Comparison of ENCODE assay signal across 10 cellular contexts in genomic region chr2:17148298-17149228, GRCh38.
DNase-seq lines count a peak whose midpoint lies in the region; ATAC-seq and TF ChIP-seq lines count a peak whose summit lies in the region.
"Had no signal": no experiment of that assay in that cellular context is flagged by ENCODE, and none has a peak within 500 bp of the region (broad histone marks: within the 10 kb centered on the region; RNA-seq: fewer than 3 reads in every experiment).

No MANE protein-coding gene starts in this region.

- H3K36me3 ChIP-seq in GM23338 (ENCODE audit: insufficient read depth) = no peaks in the 10 kb centered on the region
- no peaks in the 10 kb centered on the region for H3K36me3 ChIP-seq in hepatocyte (replicated peaks; ENCODE audit: insufficient read depth, low read depth)

- no peaks in the 10 kb centered on the region for H3F3A ChIP-seq in GM23338 (replicated peaks; ENCODE audit: low read depth)

- H2AFZ ChIP-seq in GM23338 (peak overlapping the region; percentile 56; the same call in 1 of the 2 replicates), hepatocyte (no peak overlapping the region)
- H2AFZ ChIP-seq: parathyroid adenoma had no signal

- 52% methylated on average over 8 of the region's 8 CpGs for WGBS in hepatocyte (ENCODE audit: low lambda C conversion rate, missing lambda C conversion rate)

- H3K4me1 Mint-ChIP-seq in GM23338 = peaks cover 36% of the 10 kb centered on the region
- H3K4me1 Mint-ChIP-seq: central memory CD8-positive, alpha-beta T cell had no signal

- TF ChIP-seq CTCF in AG10803 (conservative IDR thresholded peaks at IDR 0.05; ENCODE audit: low read length) (peak; percentile 43), GM23338 (conservative IDR thresholded peaks at IDR 0.05; ENCODE audit: low read depth in 2 of 2) (peak; percentile 68 to 72), hepatocyte (IDR thresholded peaks at IDR 0.05; ENCODE audit: poor library complexity) (peak; percentile 50)

- no peaks in the 10 kb centered on the region for H3K9me3 ChIP-seq in hepatocyte (ENCODE audit: low read depth)

- no peak overlapping the region for H3K27ac ChIP-seq in GM23338 (ENCODE audit: low read depth)
- H3K27ac ChIP-seq in hepatocyte = no peak overlapping the region
- H3K27ac ChIP-seq: parathyroid adenoma had no signal

- H3K27ac Mint-ChIP-seq in GM23338 = no peak overlapping the region

- H3K27me3 Mint-ChIP-seq in GM23338 (ENCODE audit: insufficient read depth, low read depth, poor library complexity) = no peaks in the 10 kb centered on the region
- H3K27me3 Mint-ChIP-seq: central memory CD8-positive, alpha-beta T cell had no signal

- H3K36me3 Mint-ChIP-seq in GM23338 (ENCODE audit: low read depth) = no peaks in the 10 kb centered on the region

- H3K4me1 ChIP-seq in GM23338 (ENCODE audit: insufficient read depth) (peaks cover 28% of the 10 kb centered on the region), hepatocyte (ENCODE audit: insufficient read depth) (no peaks in the 10 kb centered on the region)
- H3K4me1 ChIP-seq: parathyroid adenoma had no signal

- no peaks in the 10 kb centered on the region for H3K9me2 ChIP-seq in GM23338 (ENCODE audit: insufficient read depth)
- H3K9me2 ChIP-seq in hepatocyte (replicated peaks; ENCODE audit: insufficient read depth) = no peaks in the 10 kb centered on the region

- H3K27me3 ChIP-seq in GM23338 (ENCODE audit: insufficient read depth) (no peaks in the 10 kb centered on the region), hepatocyte (no peaks in the 10 kb centered on the region)

- H3K4me3 Mint-ChIP-seq in GM23338 = no peak overlapping the region
- H3K4me3 Mint-ChIP-seq: central memory CD8-positive, alpha-beta T cell had no signal

- H3K9me3 Mint-ChIP-seq in GM23338 = no peaks in the 10 kb centered on the region; the same call in 2 of the 3 replicates

- H3K4me2 ChIP-seq in GM23338 (no peak overlapping the region), hepatocyte (no peak overlapping the region)

- peak; percentile 12 for DNase-seq in AG10803 (ENCODE audit: low read depth)
- peak; percentile 72 for DNase-seq in GM23338 (ENCODE audit: low spot score)
- DNase-seq in SK-N-DZ (ENCODE audit: low spot score) = peak; percentile 21
- peak; percentile 44 for DNase-seq in hepatocyte (ENCODE audit: low spot score)
- no peak for DNase-seq in NCI-H1417 treated with DMSO at 0.1 percent for 48 hours (lab: John Stamatoyannopoulos, UW)
- no peak for DNase-seq in NCI-H1694 (lab: John Stamatoyannopoulos, UW)
- no peak for DNase-seq in SIG-M5 (lab: John Stamatoyannopoulos, UW)

- H3K4me3 ChIP-seq in AG10803 (ENCODE audit: low read length) = no peak overlapping the region
- H3K4me3 ChIP-seq in GM23338 = no peak overlapping the region
- H3K4me3 ChIP-seq in hepatocyte = no peak overlapping the region

- H4K20me1 ChIP-seq in GM23338 (replicated peaks; ENCODE audit: insufficient read depth) = no peaks in the 10 kb centered on the region
- H4K20me1 ChIP-seq in hepatocyte (ENCODE audit: insufficient read depth, poor library complexity, severe bottlenecking) = no peaks in the 10 kb centered on the region

- no peaks in the 10 kb centered on the region for H3K79me2 ChIP-seq in GM23338 (replicated peaks; ENCODE audit: insufficient read depth)
- no peaks in the 10 kb centered on the region for H3K79me2 ChIP-seq in hepatocyte
- H3K79me2 ChIP-seq: parathyroid adenoma had no signal

- ATAC-seq in GM23338 (peak; percentile 96), GM19463 (IDR thresholded peaks at IDR 0.05; ENCODE audit: unreplicated experiment) (no peak)

TF ChIP-seq in GM23338, 12 proteins besides CTCF, POLR2A, EP300 and RAD21 (continues in another document):
- TF ChIP-seq NANOG (IDR thresholded peaks at IDR 0.05; ENCODE audit: borderline replicate concordance) (no peak), ZNF331 (CRISPR knock-in tag; IDR thresholded peaks at IDR 0.05; ENCODE audit: low read depth) (no peak), EZH2 (IDR thresholded peaks at IDR 0.05; ENCODE audit: low read depth, unreplicated experiment) (no peak), REST (IDR thresholded peaks at IDR 0.05; ENCODE audit: unreplicated experiment) (no peak), ETS1 (IDR thresholded peaks at IDR 0.05) (no peak), JUNB (IDR thresholded peaks at IDR 0.05; ENCODE audit: unreplicated experiment) (no peak), EZH2phosphoT487 (IDR thresholded peaks at IDR 0.05; ENCODE audit: unreplicated experiment) (no peak)

Comparison
In these comparisons a context has a peak if more than half of its experiments do, and no peak if none do; other contexts are left out.
1. DNase-seq: peak in AG10803 (single experiment), GM23338 (single experiment), SK-N-DZ (single experiment) and hepatocyte (single experiment); none in NCI-H1417 treated with DMSO at 0.1 percent for 48 hours (single experiment), NCI-H1694 (single experiment) and SIG-M5 (single experiment).
2. Peak in every context shown above with its lines, with median percentiles within 50 percentile points of each other: CTCF ChIP-seq.